In the genomic region with DNA sequence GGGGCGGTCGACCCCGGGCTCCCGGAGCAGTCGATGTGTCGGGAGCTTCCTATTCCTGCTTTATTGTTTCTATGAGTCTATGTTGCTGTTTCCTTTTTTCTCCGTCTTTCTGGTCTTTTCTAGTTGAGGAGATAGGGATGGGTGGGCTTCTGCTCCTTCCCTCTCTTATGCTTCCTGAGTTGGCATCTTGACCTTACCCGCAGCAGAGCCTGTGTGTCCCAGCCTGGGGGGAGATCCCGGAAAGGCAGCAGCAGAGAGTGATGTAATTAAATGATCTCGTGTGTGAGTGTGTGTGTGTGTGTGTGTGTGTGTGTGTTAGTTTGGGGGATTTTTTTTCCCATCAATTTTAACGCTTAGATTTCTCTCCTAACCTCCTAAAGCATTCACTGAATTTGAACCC, we compare ENCODE assay signal across 12 cellular contexts. TPM values are rescaled to one million over a fixed set of nuclear protein-coding genes. Genes with fewer than 3 reads are reported as not detected.
DNase-seq lines count a peak whose midpoint lies in the region; ATAC-seq and TF ChIP-seq lines count a peak whose summit lies in the region.
"Had no signal": no experiment of that assay in that cellular context is flagged by ENCODE, and none has a peak within 500 bp of the region (broad histone marks: within the 10 kb centered on the region; RNA-seq: fewer than 3 reads in every experiment).

No MANE protein-coding gene starts in this region.

- no peak for TF ChIP-seq POLR2A in Peyer's patch (IDR thresholded peaks at IDR 0.05)

- H3K27me3 ChIP-seq in Peyer's patch (no peaks in the 10 kb centered on the region), ectodermal cell (ENCODE audit: control insufficient read depth, insufficient read depth, low read length, poor library complexity, severe bottlenecking) (peaks cover 35% of the 10 kb centered on the region), muscle layer of colon (ENCODE audit: control insufficient read depth in 1 of 2, insufficient read depth in 2 of 2, low read length in 2 of 2) (peaks cover 0 to 4% of the 10 kb centered on the region in 2 donors), thymus (ENCODE audit: control insufficient read depth, insufficient read depth) (peaks cover 19% of the 10 kb centered on the region), foreskin keratinocyte (peaks cover 40% of the 10 kb centered on the region)

- H3K4me1 ChIP-seq in Peyer's patch (no peaks in the 10 kb centered on the region), ectodermal cell (ENCODE audit: control insufficient read depth, insufficient read depth, low read length) (no peaks in the 10 kb centered on the region), muscle layer of colon (ENCODE audit: insufficient read depth, low read length) (peaks cover 19% of the 10 kb centered on the region), thymus (ENCODE audit: control insufficient read depth, insufficient read depth, low read length) (no peaks in the 10 kb centered on the region), foreskin keratinocyte (no peaks in the 10 kb centered on the region)
- H3K4me1 ChIP-seq: upper lobe of right lung had no signal

- H3K36me3 ChIP-seq in Peyer's patch (no peaks in the 10 kb centered on the region), ectodermal cell (ENCODE audit: control insufficient read depth, insufficient read depth, low read length) (no peaks in the 10 kb centered on the region), muscle layer of colon (ENCODE audit: insufficient read depth, low read length) (no peaks in the 10 kb centered on the region), thymus (ENCODE audit: control insufficient read depth, insufficient read depth) (no peaks in the 10 kb centered on the region)
- H3K36me3 ChIP-seq: upper lobe of right lung had no signal

- no peak overlapping the region for H3K9ac ChIP-seq in muscle layer of colon (ENCODE audit: low read length)

- H3K4me3 ChIP-seq in Peyer's patch (peak overlapping the region in 3 of 4 donors; percentile 27 to 49 (median 48)), ectodermal cell (ENCODE audit: insufficient read depth, low read depth, low read length) (peak overlapping the region; percentile 65), muscle layer of colon (ENCODE audit: low read depth in 1 of 2, low read length in 2 of 2) (peak overlapping the region; percentile 56 to 65), thymus (ENCODE audit: low read length) (peak overlapping the region; percentile 6)
- H3K4me3 ChIP-seq: upper lobe of right lung had no signal

- no peak for ATAC-seq in foreskin keratinocyte

- DNase-seq in Peyer's patch (no peak), inferior parietal cortex (ENCODE audit: extremely low spot score) (no peak), NCI-H2107 treated with DMSO at 0.1 percent for 48 hours (lab: John Stamatoyannopoulos, UW; ENCODE audit: unreplicated experiment) (no peak), foreskin keratinocyte (no peak)
- DNase-seq: activated CD4-positive, alpha-beta T cell treated with anti-CD3 and anti-CD28 coated beads, Interleukin-2, amount 50 U/mL, for 1 hour; cortex of kidney; NCI-H524; occipital lobe had no signal

- H3K9me3 ChIP-seq in Peyer's patch (no peaks in the 10 kb centered on the region), ectodermal cell (ENCODE audit: control insufficient read depth, low read length) (no peaks in the 10 kb centered on the region), muscle layer of colon (ENCODE audit: low read length) (no peaks in the 10 kb centered on the region), thymus (ENCODE audit: control insufficient read depth) (no peaks in the 10 kb centered on the region)
- H3K9me3 ChIP-seq: upper lobe of right lung had no signal

- TF ChIP-seq CTCF in Peyer's patch (IDR thresholded peaks at IDR 0.05) (no peak), foreskin keratinocyte (conservative IDR thresholded peaks at IDR 0.05) (no peak)

- 3% methylated on average over 11 of the region's 11 CpGs for WGBS in ectodermal cell, 2 experiments
- 3% methylated on average over 11 of the region's 11 CpGs for WGBS in thymus

- peak overlapping the region in 1 of 4 donors; percentile 19 for H3K27ac ChIP-seq in Peyer's patch
- no peak overlapping the region for H3K27ac ChIP-seq in ectodermal cell (ENCODE audit: insufficient read depth, low read depth, low read length, poor library complexity, severe bottlenecking)
- no peak overlapping the region for H3K27ac ChIP-seq in muscle layer of colon (ENCODE audit: low read depth, low read length)
- H3K27ac ChIP-seq in thymus (ENCODE audit: low read depth): no peak overlapping the region
- H3K27ac ChIP-seq in foreskin keratinocyte: no peak overlapping the region
- H3K27ac ChIP-seq: upper lobe of right lung had no signal

RNA-seq across cellular contexts. Expression of a gene that starts 0.5 kb away (rescaled TPM):
- total RNA-seq in Peyer's patch: 1 to 10 TPM in 3 of 4 donors, under 1 TPM in 1; 0.53 to 5.9 (median 2.4) TPM
- 9.1 TPM for polyA plus RNA-seq in ectodermal cell (2013, experiment 1 of 4)
- polyA plus RNA-seq in ectodermal cell (2013, experiment 2 of 4): 9.2 TPM
- polyA plus RNA-seq in ectodermal cell (2013, experiment 3 of 4): 7.2 TPM
- polyA plus RNA-seq in ectodermal cell (2013, experiment 4 of 4): 7.1 TPM
- polyA plus RNA-seq in thymus: 1.1 TPM
- not detected in 2 replicates for total RNA-seq in foreskin keratinocyte
- not detected in 2 replicates for polyA plus RNA-seq in foreskin keratinocyte

Comparison
In these comparisons a context has a peak if more than half of its experiments do, and no peak if none do; other contexts are left out.
1. H3K4me3 ChIP-seq: peak in every context shown above with its lines; median percentile 65 in ectodermal cell; 60 in muscle layer of colon; 48 in Peyer's patch; 6 in thymus.